33 cellular contexts compared by ENCODE assay signal in genomic region chr20:12833861-12834260, GRCh38.
"Had no signal": no experiment of that assay in that cellular context is flagged by ENCODE, and none has a peak within 500 bp of the region (broad histone marks: within the 10 kb centered on the region; RNA-seq: fewer than 3 reads in every experiment).

No MANE protein-coding gene starts in this region.

- FAIRE-seq: astrocyte, bronchial epithelial cell had no signal

- DNase-seq: activated effector memory CD4-positive, alpha-beta T cell treated with anti-CD3 and anti-CD28 coated beads, Interleukin-2, amount 50 U/mL, for 16 hours; activated effector memory CD4-positive, alpha-beta T cell treated with Interleukin-2 at 50 U/mL for 16 hours; activated gamma-delta T cell; activated gamma-delta T cell treated with Interleukin-2 at 50 U/mL for 16 hours; activated naive CD4-positive, alpha-beta T cell; activated naive CD4-positive, alpha-beta T cell treated with anti-CD3 and anti-CD28 coated beads for 36 hours; activated naive CD4-positive, alpha-beta T cell treated with anti-CD3 and anti-CD28 coated beads, Interleukin-2, amount 10 ng/mL, durations not matched to agents 7 days and 5 days; activated naive CD4-positive, alpha-beta T cell treated with anti-CD3 and anti-CD28 coated beads, Interleukin-2, amount 50 U/mL, for 16 hours; activated naive CD4-positive, alpha-beta T cell treated with Interleukin-2 at 50 U/mL for 16 hours; activated naive CD8-positive, alpha-beta T cell treated with anti-CD3 and anti-CD28 coated beads for 36 hours; activated naive CD8-positive, alpha-beta T cell treated with anti-CD3 and anti-CD28 coated beads, Interleukin-2, amount 10 ng/mL, durations not matched to agents 7 days and 5 days; activated naive CD8-positive, alpha-beta T cell treated with anti-CD3 and anti-CD28 coated beads, Interleukin-2, amount 50 U/mL, for 24 hours; activated T-cell treated with anti-CD3 and anti-CD28 coated beads, Interleukin-2, amount 50 U/mL, for 24 hours; activated T-cell treated with anti-CD3 and anti-CD28 coated beads, Interleukin-2, amount 50 U/mL, for 4 hours; activated T-cell treated with anti-CD3 and anti-CD28 coated beads, Interleukin-2, amount 50 U/mL, for 48 hours; activated T-cell treated with anti-CD3 and anti-CD28 coated beads, Interleukin-2, amount 50 U/mL, for 72 hours; adrenal gland; amniotic stem cell; amygdala; anterior cingulate cortex; aorta; body of pancreas; brain microvascular endothelial cell; caudate nucleus; central memory CD4-positive, alpha-beta T cell; cerebellar nuclear complex had no signal

- H3K9me3 ChIP-seq: adrenal gland, ascending aorta, body of pancreas, breast epithelium had no signal

- H3K36me3 ChIP-seq: adrenal gland, ascending aorta, brain microvascular endothelial cell, breast epithelium, cardiac muscle cell had no signal

- H3K4me3 ChIP-seq: adrenal gland, ascending aorta, body of pancreas, breast epithelium, cardiac muscle cell had no signal

- H3K4me1 ChIP-seq: adrenal gland, ascending aorta, body of pancreas, breast epithelium had no signal

- H3K27ac ChIP-seq: adrenal gland, ascending aorta, body of pancreas, brain microvascular endothelial cell, breast epithelium, cardiac muscle cell had no signal

- H3K27me3 ChIP-seq: adrenal gland, ascending aorta, body of pancreas, brain microvascular endothelial cell, breast epithelium, cardiac muscle cell had no signal

- ATAC-seq: activated naive CD4-positive, alpha-beta T cell treated with anti-CD3 and anti-CD28 coated beads, Interleukin-2, amount 50 U/mL, for 72 hours; activated naive CD8-positive, alpha-beta T cell treated with anti-CD3 and anti-CD28 coated beads, Interleukin-2, amount 50 U/mL, for 24 hours; activated T-cell treated with anti-CD3 and anti-CD28 coated beads, Interleukin-2, amount 50 U/mL, for 4 hours; activated T-cell treated with anti-CD3 and anti-CD28 coated beads, Interleukin-2, amount 50 U/mL, for 72 hours; activated T-helper 17 cell treated with anti-CD3 and anti-CD28 coated beads, Interleukin-2, amount 50 U/mL, for 72 hours; body of pancreas had no signal
